14 cellular contexts compared by ENCODE assay signal in genomic region chr3:21533047-21533446, GRCh38.
"Had no signal": no experiment of that assay in that cellular context is flagged by ENCODE, and none has a peak within 500 bp of the region (broad histone marks: within the 10 kb centered on the region; RNA-seq: fewer than 3 reads in every experiment).

No MANE protein-coding gene starts in this region.

- H3K4me1 ChIP-seq: parathyroid adenoma, upper lobe of left lung had no signal

- DNase-seq: activated CD4-positive, alpha-beta T cell treated with anti-CD3 and anti-CD28 coated beads for 1 hour; activated CD4-positive, alpha-beta T cell treated with anti-CD3 and anti-CD28 coated beads, Interleukin-2, amount 50 U/mL, for 48 hours; activated CD8-positive, alpha-beta memory T cell treated with anti-CD3 and anti-CD28 coated beads, Interleukin-2, amount 10 ng/mL, durations not matched to agents 7 days and 5 days; activated effector memory CD4-positive, alpha-beta T cell treated with Interleukin-2 at 50 U/mL for 16 hours; activated T-cell treated with anti-CD3 and anti-CD28 coated beads, Interleukin-2, amount 50 U/mL, for 24 hours; amygdala; effector memory CD4-positive, alpha-beta T cell; hippocampal formation; kidney glomerular epithelial cell; stimulated activated CD4-positive, alpha-beta T cell treated with anti-CD3 and anti-CD28 coated beads, Interleukin-15, amount 100 ng/mL, for 24 hours; stimulated activated CD4-positive, alpha-beta T cell treated with anti-CD3 and anti-CD28 coated beads, Interleukin-4, amount 100 ng/mL, for 24 hours; upper lobe of left lung had no signal

- H3K27ac ChIP-seq: epithelial cell of prostate, parathyroid adenoma, upper lobe of left lung had no signal

- H3K36me3 ChIP-seq: upper lobe of left lung had no signal

- H3K4me3 ChIP-seq: upper lobe of left lung had no signal

- H3K27me3 ChIP-seq: upper lobe of left lung had no signal

- H3K9me3 ChIP-seq: upper lobe of left lung had no signal

- H3K9ac ChIP-seq: parathyroid adenoma had no signal
